ENCODE assay signal across 22 cellular contexts in genomic region chr5:107831612-107832395, GRCh38.
DNase-seq lines count a peak whose midpoint lies in the region; ATAC-seq and TF ChIP-seq lines count a peak whose summit lies in the region.
"Had no signal": no experiment of that assay in that cellular context is flagged by ENCODE, and none has a peak within 500 bp of the region (broad histone marks: within the 10 kb centered on the region; RNA-seq: fewer than 3 reads in every experiment).

No MANE protein-coding gene starts in this region.

- H2AFZ ChIP-seq in ACC112 (ENCODE audit: low read length, unreplicated experiment) = peak overlapping the region; percentile 3

- ATAC-seq in HG03039 (IDR thresholded peaks at IDR 0.05; ENCODE audit: unreplicated experiment) (no peak), GM18909 (IDR thresholded peaks at IDR 0.05; ENCODE audit: poor library complexity, unreplicated experiment) (no peak)
- ATAC-seq: activated CD4-positive, alpha-beta T cell treated with anti-CD3 and anti-CD28 coated beads for 36 hours; GM12878; T-helper 17 cell had no signal

- no peaks in the 10 kb centered on the region for H3K36me3 ChIP-seq in ACC112 (ENCODE audit: insufficient read depth, low read length)
- H3K36me3 ChIP-seq: cardiac muscle cell, sigmoid colon, tibial nerve had no signal

- DNase-seq in ELR (ENCODE audit: low read depth) = peak; percentile 34
- peak; percentile 13 for DNase-seq in NCI-H748 treated with DMSO at 0.1 percent for 48 hours (lab: John Stamatoyannopoulos, UW)
- peak; percentile 57 for DNase-seq in fibroblast of the aortic adventitia (ENCODE audit: low read depth)
- no peak for DNase-seq in dermis blood vessel endothelial cell
- DNase-seq in NAMALWA (ENCODE audit: low spot score) = no peak
- DNase-seq: activated CD4-positive, alpha-beta T cell treated with anti-CD3 and anti-CD28 coated beads for 36 hours; activated naive CD4-positive, alpha-beta T cell treated with anti-CD3 and anti-CD28 coated beads, Interleukin-2, amount 50 U/mL, for 16 hours; DMS79; effector memory CD4-positive, alpha-beta T cell; immature natural killer cell; NCI-H1930; NCI-H82; sigmoid colon; stimulated activated CD4-positive, alpha-beta T cell treated with anti-CD3 and anti-CD28 coated beads, Interleukin-4, amount 100 ng/mL, for 24 hours; T-helper 17 cell had no signal

- H3K4me3 ChIP-seq in ACC112 (ENCODE audit: low read depth, low read length) (no peak overlapping the region), fibroblast of the aortic adventitia (ENCODE audit: low read depth, low read length) (no peak overlapping the region)
- H3K4me3 ChIP-seq: cardiac muscle cell, GM12878, sigmoid colon, tibial nerve had no signal

- H3K4me1 ChIP-seq in ACC112 (ENCODE audit: control insufficient read depth, insufficient read depth, low read length, unreplicated experiment) = no peaks in the 10 kb centered on the region
- H3K4me1 ChIP-seq: sigmoid colon, tibial nerve had no signal

- H3K27ac ChIP-seq in ACC112 (ENCODE audit: low read depth, low read length) = no peak overlapping the region
- H3K27ac ChIP-seq: cardiac muscle cell, HL-60, sigmoid colon, tibial nerve had no signal

- H3K79me2 ChIP-seq in ACC112 (ENCODE audit: control insufficient read depth, insufficient read depth, low read length, unreplicated experiment) = no peaks in the 10 kb centered on the region

- H3K27me3 ChIP-seq in ACC112 (ENCODE audit: insufficient read depth, low read length) = peaks cover 8% of the 10 kb centered on the region; the same call in 1 of the 2 replicates
- H3K27me3 ChIP-seq: sigmoid colon, tibial nerve had no signal

- no peak for TF ChIP-seq CTCF in fibroblast of the aortic adventitia (IDR thresholded peaks at IDR 0.05; ENCODE audit: insufficient read depth, low read length)

Comparison
In these comparisons a context has a peak if more than half of its experiments do, and no peak if none do; other contexts are left out.
1. DNase-seq: peak in ELR (single experiment), NCI-H748 treated with DMSO at 0.1 percent for 48 hours (single experiment) and fibroblast of the aortic adventitia (single experiment); none in dermis blood vessel endothelial cell (single experiment) and NAMALWA (single experiment).